In genomic region chr3:194135806-194136518, GRCh38 we compare ENCODE assay signal across 8 cellular contexts. TPM values are rescaled to one million over a fixed set of nuclear protein-coding genes. Genes with fewer than 3 reads are reported as not detected.
A peak's percentile ranks its signal among the peaks of the same experiment; 100 is the strongest.
DNase-seq lines count a peak whose midpoint lies in the region; ATAC-seq, FAIRE-seq and TF ChIP-seq lines count a peak whose summit lies in the region.

A gene with protein sequence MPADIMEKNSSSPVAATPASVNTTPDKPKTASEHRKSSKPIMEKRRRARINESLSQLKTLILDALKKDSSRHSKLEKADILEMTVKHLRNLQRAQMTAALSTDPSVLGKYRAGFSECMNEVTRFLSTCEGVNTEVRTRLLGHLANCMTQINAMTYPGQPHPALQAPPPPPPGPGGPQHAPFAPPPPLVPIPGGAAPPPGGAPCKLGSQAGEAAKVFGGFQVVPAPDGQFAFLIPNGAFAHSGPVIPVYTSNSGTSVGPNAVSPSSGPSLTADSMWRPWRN (plus strand): TSS chr3:194136148. CDS start chr3:194136381, 233 bp downstream.

- H3K4me1 ChIP-seq in RWPE2 (ENCODE audit: insufficient read depth, poor library complexity, severe bottlenecking) (peaks cover 47% of the 10 kb centered on the region), pancreas (peaks cover 8 to 29% (median 26%) of the 10 kb centered on the region in 3 donors)

- intact Hi-C loops in left ventricle myocardium superior (cut with micrococcal nuclease), result loop anchor here (10.0 kb wide), 1 partner anchor 179 kb away; no protein-coding TSS in a partner anchor
- intact Hi-C loops in pancreas (cut with DNase I), result loop anchor here in 2 of 3 donors (5.0 to 10.0 kb wide), 5 partner anchors 61 to 354 kb away; no protein-coding TSS in a partner anchor

- TF ChIP-seq CTCF in RWPE2 (IDR thresholded peaks at IDR 0.05; ENCODE audit: poor library complexity, severe bottlenecking) (no peak), pancreas (IDR thresholded peaks at IDR 0.05) (no peak)

- H3K4me3 ChIP-seq in RWPE2 (ENCODE audit: severe bottlenecking) (peak within 1 kb of the TSS; percentile 77), pancreas (peak within 1 kb of the TSS; percentile 47 to 84 (median 65))

- WGBS in pancreas, 2 donors, result 0% methylated on average over 29 of the region's 29 CpGs

- H3K9me3 ChIP-seq in RWPE2 (ENCODE audit: severe bottlenecking) (no peaks in the 10 kb centered on the region), pancreas (no peaks in the 10 kb centered on the region)

- peak; percentile 95 for FAIRE-seq in pancreas (lab: Jason Lieb, UNC)

- ATAC-seq in GM19468 (IDR thresholded peaks at IDR 0.05; ENCODE audit: extremely low read depth, unreplicated experiment) (peak; percentile 19), RWPE2 (ENCODE audit: low read depth) (peak; percentile 18), left ventricle myocardium superior (peak; percentile 77), pancreas (peak; percentile 54 to 71 (median 70))

- DNase-seq in CMK (ENCODE audit: low read depth), result peak; percentile 91
- peak; percentile 98 for DNase-seq in M059J (ENCODE audit: low read depth)
- DNase-seq in RWPE2 (ENCODE audit: low spot score), result peak; percentile 92
- peak; percentile 99 for DNase-seq in astrocyte of the hippocampus (ENCODE audit: low read depth, low spot score)
- DNase-seq in left ventricle myocardium superior, result peak; percentile 96
- DNase-seq in pancreas, result peak; percentile 92 to 97 (median 96)
- no peak for DNase-seq in cortex of kidney (lab: John Stamatoyannopoulos, UW)

- H3K27ac ChIP-seq in RWPE2 (ENCODE audit: poor library complexity, severe bottlenecking), result peak within 1 kb of the TSS; percentile 99
- H3K27ac ChIP-seq in pancreas, result peak within 1 kb of the TSS; percentile 95 to 98 (median 96)

- H3K27me3 ChIP-seq in RWPE2 (ENCODE audit: insufficient read depth, poor library complexity, severe bottlenecking), result no peaks in the 10 kb centered on the region
- no peaks in the 10 kb centered on the region for H3K27me3 ChIP-seq in pancreas

- H3K36me3 ChIP-seq in RWPE2 (ENCODE audit: low read depth) (peaks cover 24% of the 10 kb centered on the region), pancreas (no peaks in the 10 kb centered on the region)

RNA-seq across cellular contexts. Expression of the gene that starts here (rescaled TPM):
- 24.7 and 31.4 TPM in 2 replicates for total RNA-seq in M059J (2014; rRNA removed; shearing (Covaris generic))
- 13.4 TPM for total RNA-seq in left ventricle myocardium superior
- 10 to 100 TPM; 15.7 to 51.6 (median 36.3) TPM for total RNA-seq in pancreas
- polyA plus RNA-seq in pancreas, result 10 to 100 TPM; 22.3 to 68.5 TPM

Comparison
In these comparisons a context has a peak if more than half of its experiments do, and no peak if none do; other contexts are left out.
1. ATAC-seq: peak in every context shown above with its lines; median percentile 77 in left ventricle myocardium superior; 70 in pancreas; 19 in GM19468; 18 in RWPE2.